ENCODE assay signal across 1 cellular context in genomic region chr13:39037410-39037879, GRCh38.
A peak's percentile ranks its signal among the peaks of the same experiment; 100 is the strongest.
TF ChIP-seq lines count a peak whose summit lies in the region.

No MANE protein-coding gene starts in this region.

TF ChIP-seq in K562, 482 proteins besides CTCF, POLR2A, EP300 and RAD21:
- TF ChIP-seq ZNF76 (CRISPR knock-in tag; IDR thresholded peaks at IDR 0.05; ENCODE audit: borderline replicate concordance) (no peak), ZEB2 (IDR thresholded peaks at IDR 0.05) (0 out of 2 replicates have a peak, but pooled peaks have one; percentile 15), ZBTB11 (CRISPR knock-in tag; IDR thresholded peaks at IDR 0.05) (peak in 2 of 3 experiments; percentile 83 to 92; a peak in 4 of 6 replicates), CC2D1A (IDR thresholded peaks at IDR 0.05) (no peak), RBBP5 (IDR thresholded peaks at IDR 0.05; ENCODE audit: borderline replicate concordance, insufficient read depth, low read length, poor library complexity, severe bottlenecking) (peak; percentile 94), CHD1 (IDR thresholded peaks at IDR 0.05; ENCODE audit: low read length) (peak; percentile 65), GABPA (tag; conservative IDR thresholded peaks at IDR 0.05; ENCODE audit: low read depth) (peak; percentile 88; the same call in 1 of the 2 replicates), SAP30 (IDR thresholded peaks at IDR 0.05; ENCODE audit: borderline replicate concordance, insufficient read depth, low read depth, low read length, poor library complexity, severe bottlenecking) (peak; percentile 41), TCF7 (IDR thresholded peaks at IDR 0.05; ENCODE audit: borderline replicate concordance) (no peak), SRSF1 (IDR thresholded peaks at IDR 0.05; ENCODE audit: low read depth, low read length) (no peak), KDM4B (IDR thresholded peaks at IDR 0.05; ENCODE audit: borderline replicate concordance in 2 of 2, low read depth in 1 of 2) (0 out of 4 replicates have a peak, but pooled peaks of 1 of the 2 experiments have one; percentile 58), ZKSCAN8 (CRISPR knock-in tag; IDR thresholded peaks at IDR 0.05) (no peak), SRF (CRISPR knock-in tag; IDR thresholded peaks at IDR 0.05) (no peak), MEF2D (tag; conservative IDR thresholded peaks at IDR 0.05; ENCODE audit: low read depth) (no peak), CCNT2 (IDR thresholded peaks at IDR 0.05; ENCODE audit: borderline replicate concordance, extremely low read depth, insufficient read length, low read depth, low read length) (peak; percentile 64), FUS (optimal IDR thresholded peaks at IDR 0.05; ENCODE audit: low read depth, low read length) (peak; percentile 24)
- TF ChIP-seq, protein P1, sequence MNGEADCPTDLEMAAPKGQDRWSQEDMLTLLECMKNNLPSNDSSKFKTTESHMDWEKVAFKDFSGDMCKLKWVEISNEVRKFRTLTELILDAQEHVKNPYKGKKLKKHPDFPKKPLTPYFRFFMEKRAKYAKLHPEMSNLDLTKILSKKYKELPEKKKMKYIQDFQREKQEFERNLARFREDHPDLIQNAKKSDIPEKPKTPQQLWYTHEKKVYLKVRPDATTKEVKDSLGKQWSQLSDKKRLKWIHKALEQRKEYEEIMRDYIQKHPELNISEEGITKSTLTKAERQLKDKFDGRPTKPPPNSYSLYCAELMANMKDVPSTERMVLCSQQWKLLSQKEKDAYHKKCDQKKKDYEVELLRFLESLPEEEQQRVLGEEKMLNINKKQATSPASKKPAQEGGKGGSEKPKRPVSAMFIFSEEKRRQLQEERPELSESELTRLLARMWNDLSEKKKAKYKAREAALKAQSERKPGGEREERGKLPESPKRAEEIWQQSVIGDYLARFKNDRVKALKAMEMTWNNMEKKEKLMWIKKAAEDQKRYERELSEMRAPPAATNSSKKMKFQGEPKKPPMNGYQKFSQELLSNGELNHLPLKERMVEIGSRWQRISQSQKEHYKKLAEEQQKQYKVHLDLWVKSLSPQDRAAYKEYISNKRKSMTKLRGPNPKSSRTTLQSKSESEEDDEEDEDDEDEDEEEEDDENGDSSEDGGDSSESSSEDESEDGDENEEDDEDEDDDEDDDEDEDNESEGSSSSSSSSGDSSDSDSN (IDR thresholded peaks at IDR 0.05; ENCODE audit: borderline replicate concordance in 1 of 2, low read depth in 2 of 2, low read length in 2 of 2) = peak; percentile 71 to 79; a peak in 2 of 4 replicates
